In the genomic region with DNA sequence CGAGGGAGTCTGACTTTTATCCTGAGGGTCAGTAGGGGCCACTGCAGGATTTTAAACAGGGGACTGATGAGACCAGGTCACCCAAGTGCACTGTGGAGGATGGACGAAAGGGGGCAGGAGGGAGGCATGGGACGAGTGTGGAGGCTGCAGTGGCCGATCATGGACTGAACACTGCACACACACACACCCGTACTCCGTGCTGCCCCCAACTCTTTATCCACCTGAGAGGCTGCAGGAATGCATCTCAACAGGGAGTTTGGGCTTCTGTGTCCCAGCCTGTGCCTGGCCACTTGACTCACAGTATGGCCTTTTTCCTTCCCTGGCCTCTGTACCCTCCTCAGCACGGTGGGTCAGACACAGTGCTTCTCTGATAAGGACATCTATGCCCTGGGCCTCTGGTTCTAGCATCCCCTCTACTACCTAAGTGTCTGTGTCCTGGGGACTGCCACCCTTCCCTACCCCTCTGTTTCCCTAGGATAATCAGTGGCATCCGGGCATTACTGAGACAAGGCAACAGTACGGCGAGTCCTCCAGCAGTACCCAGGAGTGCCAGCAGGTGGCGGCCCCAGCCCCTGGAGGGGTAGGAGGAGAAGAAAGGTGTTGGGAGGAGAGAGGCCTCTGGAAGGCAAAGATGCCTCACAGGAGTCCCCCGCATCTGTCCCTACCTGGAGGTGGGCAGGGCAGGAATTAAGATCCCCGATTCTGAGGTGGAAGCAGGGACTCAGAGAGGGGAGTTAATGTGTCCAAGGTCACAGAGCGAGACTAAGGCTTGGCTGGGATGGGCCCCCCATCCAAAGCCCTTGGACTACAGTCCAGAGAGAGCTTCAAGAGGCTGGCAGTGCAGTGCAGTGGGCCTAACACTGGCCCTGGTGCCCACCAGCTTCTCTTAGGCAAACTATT, we compare ENCODE assay signal across 9 cellular contexts. TPM values are rescaled to one million over a fixed set of nuclear protein-coding genes. Genes with fewer than 3 reads are reported as not detected.
DNase-seq lines count a peak whose midpoint lies in the region; ATAC-seq, FAIRE-seq and TF ChIP-seq lines count a peak whose summit lies in the region.
"Had no signal": no experiment of that assay in that cellular context is flagged by ENCODE, and none has a peak within 500 bp of the region (broad histone marks: within the 10 kb centered on the region; RNA-seq: fewer than 3 reads in every experiment).

No MANE protein-coding gene starts in this region.

- POLR2A ChIA-PET in RWPE1 (lab: Yijun Ruan, JAX; ENCODE audit: low non-redundant PET) = no interaction called here

- no peaks in the 10 kb centered on the region for H3K27me3 Mint-ChIP-seq in osteocyte (ENCODE audit: unreplicated experiment)

- TF ChIP-seq EP300 in Ishikawa (IDR thresholded peaks at IDR 0.05; ENCODE audit: borderline replicate concordance) (no peak), tibial nerve (IDR thresholded peaks at IDR 0.05) (no peak)

- no peaks in the 10 kb centered on the region for H3K36me3 Mint-ChIP-seq in osteocyte (ENCODE audit: unreplicated experiment)

- no peaks in the 10 kb centered on the region for H3K9me3 ChIP-seq in tibial nerve

- peaks cover 0 to 85% (median 16%) of the 10 kb centered on the region in 4 donors for H3K4me1 ChIP-seq in tibial nerve

- H3K4me3 Mint-ChIP-seq in osteocyte (ENCODE audit: unreplicated experiment) = peak overlapping the region; percentile 23

- H3K4me3 ChIP-seq in tibial nerve = no peak overlapping the region

- FAIRE-seq in frontal cortex (lab: Jason Lieb, UNC) = no peak

- CTCF ChIA-PET in RWPE1 (lab: Yijun Ruan, JAX) = interaction anchor here (0.6 to 1.6 kb wide), 14 partner anchors 13 to 471 kb away, joined by 3 to 6 read pairs (median 4); no protein-coding TSS in a partner anchor

- ATAC-seq in GM21381 (IDR thresholded peaks at IDR 0.05; ENCODE audit: unreplicated experiment) = peak; percentile 83

- H3K27me3 ChIP-seq in tibial nerve = peaks cover 0 to 3% of the 10 kb centered on the region in 2 donors

- peak overlapping the region; percentile 94 for H3K27ac Mint-ChIP-seq in osteocyte (ENCODE audit: unreplicated experiment)

- 41 to 47% methylated on average over 14 of the region's 14 CpGs for WGBS in tibial nerve, 2 donors

- no peaks in the 10 kb centered on the region for H3K36me3 ChIP-seq in tibial nerve

- no peaks in the 10 kb centered on the region for H3K9me3 Mint-ChIP-seq in osteocyte (ENCODE audit: unreplicated experiment)

- no peak for TF ChIP-seq POLR2A in tibial nerve (IDR thresholded peaks at IDR 0.05)

- H3K27ac ChIP-seq in RWPE1 (0 out of 2 replicates have a peak overlapping the region, but pooled peaks have one; percentile 2), tibial nerve (peak overlapping the region in 3 of 4 donors; percentile 68 to 99 (median 97))

- DNase-seq in COLO668 (lab: John Stamatoyannopoulos, UW; ENCODE audit: unreplicated experiment) = peak; percentile 52
- DNase-seq in RWPE1 (ENCODE audit: low spot score) = peak; percentile 93
- peak; percentile 54 for DNase-seq in activated effector memory CD4-positive, alpha-beta T cell treated with Interleukin-2 at 50 U/mL for 16 hours
- peak; percentile 63 to 80 for DNase-seq in frontal cortex (ENCODE audit: low spot score in 2 of 2)
- DNase-seq in osteocyte (ENCODE audit: extremely low spot score, unreplicated experiment) = peak; percentile 95
- peak; percentile 79 to 91 for DNase-seq in tibial nerve (ENCODE audit: low spot score in 2 of 2)

- peak; percentile 85 for TF ChIP-seq RAD21 in Ishikawa (IDR thresholded peaks at IDR 0.05; ENCODE audit: low read depth)

- TF ChIP-seq CTCF in RWPE1 (conservative IDR thresholded peaks at IDR 0.05; ENCODE audit: low read depth) (peak; percentile 98), osteocyte (IDR thresholded peaks at IDR 0.05) (peak; percentile 89), tibial nerve (IDR thresholded peaks at IDR 0.05) (peak; percentile 84 to 93 (median 91))

- peaks cover 75% of the 10 kb centered on the region for H3K4me1 Mint-ChIP-seq in osteocyte (ENCODE audit: unreplicated experiment)

TF ChIP-seq in Ishikawa, 13 proteins besides CTCF, POLR2A, EP300 and RAD21:
- TF ChIP-seq YY1 (IDR thresholded peaks at IDR 0.05; ENCODE audit: low read depth) = no peak
- TF ChIP-seq EGR1 (IDR thresholded peaks at IDR 0.05) = no peak
- no peak for TF ChIP-seq NFIC (IDR thresholded peaks at IDR 0.05)
- TF ChIP-seq, protein P1, sequence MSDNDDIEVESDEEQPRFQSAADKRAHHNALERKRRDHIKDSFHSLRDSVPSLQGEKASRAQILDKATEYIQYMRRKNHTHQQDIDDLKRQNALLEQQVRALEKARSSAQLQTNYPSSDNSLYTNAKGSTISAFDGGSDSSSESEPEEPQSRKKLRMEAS (IDR thresholded peaks at IDR 0.05) = no peak
- TF ChIP-seq, protein P2, sequence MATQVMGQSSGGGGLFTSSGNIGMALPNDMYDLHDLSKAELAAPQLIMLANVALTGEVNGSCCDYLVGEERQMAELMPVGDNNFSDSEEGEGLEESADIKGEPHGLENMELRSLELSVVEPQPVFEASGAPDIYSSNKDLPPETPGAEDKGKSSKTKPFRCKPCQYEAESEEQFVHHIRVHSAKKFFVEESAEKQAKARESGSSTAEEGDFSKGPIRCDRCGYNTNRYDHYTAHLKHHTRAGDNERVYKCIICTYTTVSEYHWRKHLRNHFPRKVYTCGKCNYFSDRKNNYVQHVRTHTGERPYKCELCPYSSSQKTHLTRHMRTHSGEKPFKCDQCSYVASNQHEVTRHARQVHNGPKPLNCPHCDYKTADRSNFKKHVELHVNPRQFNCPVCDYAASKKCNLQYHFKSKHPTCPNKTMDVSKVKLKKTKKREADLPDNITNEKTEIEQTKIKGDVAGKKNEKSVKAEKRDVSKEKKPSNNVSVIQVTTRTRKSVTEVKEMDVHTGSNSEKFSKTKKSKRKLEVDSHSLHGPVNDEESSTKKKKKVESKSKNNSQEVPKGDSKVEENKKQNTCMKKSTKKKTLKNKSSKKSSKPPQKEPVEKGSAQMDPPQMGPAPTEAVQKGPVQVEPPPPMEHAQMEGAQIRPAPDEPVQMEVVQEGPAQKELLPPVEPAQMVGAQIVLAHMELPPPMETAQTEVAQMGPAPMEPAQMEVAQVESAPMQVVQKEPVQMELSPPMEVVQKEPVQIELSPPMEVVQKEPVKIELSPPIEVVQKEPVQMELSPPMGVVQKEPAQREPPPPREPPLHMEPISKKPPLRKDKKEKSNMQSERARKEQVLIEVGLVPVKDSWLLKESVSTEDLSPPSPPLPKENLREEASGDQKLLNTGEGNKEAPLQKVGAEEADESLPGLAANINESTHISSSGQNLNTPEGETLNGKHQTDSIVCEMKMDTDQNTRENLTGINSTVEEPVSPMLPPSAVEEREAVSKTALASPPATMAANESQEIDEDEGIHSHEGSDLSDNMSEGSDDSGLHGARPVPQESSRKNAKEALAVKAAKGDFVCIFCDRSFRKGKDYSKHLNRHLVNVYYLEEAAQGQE (IDR thresholded peaks at IDR 0.05; ENCODE audit: low read depth) = no peak
- no peak for TF ChIP-seq ZBTB7A (IDR thresholded peaks at IDR 0.05; ENCODE audit: low read depth)
- no peak for TF ChIP-seq CEBPB (IDR thresholded peaks at IDR 0.05)
- no peak for TF ChIP-seq TAF1 (IDR thresholded peaks at IDR 0.05; ENCODE audit: low read depth)
- TF ChIP-seq TCF12 (IDR thresholded peaks at IDR 0.05; ENCODE audit: low read depth) = no peak

RNA-seq across cellular contexts. Expression of a gene that starts 5.1 kb away (rescaled TPM):
- not detected for total RNA-seq in frontal cortex
- total RNA-seq in osteocyte = 0.71 and 1.0 TPM in 2 replicates
- 1 to 10 TPM in 1 of 4 donors, under 1 TPM in 1, not detected in 2; 0.22 to 2.5 TPM for total RNA-seq in tibial nerve
- total RNA-seq: activated CD8-positive, alpha-beta memory T cell treated with anti-CD3 and anti-CD28 coated beads for 36 hours had no signal

RNA-seq across cellular contexts. Expression of a gene that starts 5.8 kb away (rescaled TPM):
- total RNA-seq in frontal cortex (12.2 TPM), osteocyte (1,093 and 1,131 TPM in 2 replicates), tibial nerve (100 to 1,000 TPM; 171 to 354 (median 217) TPM)

RNA-seq across cellular contexts. Expression of a gene that starts 28.4 kb away (rescaled TPM):
- total RNA-seq in frontal cortex (2.9 TPM), osteocyte (not detected in 2 replicates), tibial nerve (not detected)
- total RNA-seq: activated CD8-positive, alpha-beta memory T cell treated with anti-CD3 and anti-CD28 coated beads for 36 hours had no signal

Comparison
In these comparisons a context has a peak if more than half of its experiments do, and no peak if none do; other contexts are left out.
1. RNA of a gene that starts 5.8 kb away (total RNA-seq): 1,093 to 1,131 TPM in osteocyte and 171 to 354 TPM in tibial nerve; 12.2 TPM in frontal cortex (single experiment); every median in the first group is over 10 times any median in the second.
2. Peak in every context shown above with its lines, with median percentiles within 50 percentile points of each other: DNase-seq and CTCF ChIP-seq.